ENCODE assay signal across 8 cellular contexts in the genomic region with DNA sequence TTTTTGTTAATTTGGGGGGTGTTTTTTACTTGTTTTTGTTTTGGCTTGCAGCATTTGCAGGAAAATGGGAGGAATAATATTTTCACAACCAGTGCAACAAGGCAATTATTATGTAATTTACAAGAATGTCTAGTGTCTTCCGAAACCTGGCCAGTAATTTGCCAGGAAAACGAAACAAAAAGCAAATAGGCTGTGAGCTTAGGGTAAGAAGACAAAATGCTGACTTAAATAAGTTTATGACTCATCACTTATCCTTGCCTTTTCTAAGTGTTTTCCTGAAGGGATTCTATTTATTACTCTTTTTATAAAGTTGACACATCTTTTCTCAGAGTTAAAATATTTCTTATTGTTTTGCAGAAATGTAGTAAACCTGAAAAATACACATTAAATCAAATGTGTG. TPM values are rescaled to one million over a fixed set of nuclear protein-coding genes. Genes with fewer than 3 reads are reported as not detected.
DNase-seq lines count a peak whose midpoint lies in the region; ATAC-seq and TF ChIP-seq lines count a peak whose summit lies in the region.
"Had no signal": no experiment of that assay in that cellular context is flagged by ENCODE, and none has a peak within 500 bp of the region (broad histone marks: within the 10 kb centered on the region; RNA-seq: fewer than 3 reads in every experiment).

No MANE protein-coding gene starts in this region.

- no peaks in the 10 kb centered on the region for H4K20me1 ChIP-seq in OCI-LY3 (ENCODE audit: insufficient read depth, low read length)

- no peak overlapping the region for H3K4me3 ChIP-seq in OCI-LY3 (ENCODE audit: low read length)
- H3K4me3 ChIP-seq in fibroblast of the aortic adventitia (ENCODE audit: low read depth, low read length) = peak overlapping the region; percentile 44
- H3K4me3 ChIP-seq in CD8-positive, alpha-beta memory T cell (ENCODE audit: low read length) = no peak overlapping the region

- no peaks in the 10 kb centered on the region for H3K4me1 Mint-ChIP-seq in CD8-positive, alpha-beta memory T cell

- no peaks in the 10 kb centered on the region for H3K9me3 ChIP-seq in OCI-LY3 (ENCODE audit: insufficient read depth, low read length)
- no peaks in the 10 kb centered on the region for H3K9me3 ChIP-seq in CD8-positive, alpha-beta memory T cell (ENCODE audit: low read length)

- no peak for TF ChIP-seq CTCF in OCI-LY3 (IDR thresholded peaks at IDR 0.05; ENCODE audit: low read depth, low read length)
- TF ChIP-seq CTCF in fibroblast of the aortic adventitia (IDR thresholded peaks at IDR 0.05; ENCODE audit: insufficient read depth, low read length) = no peak

- no peaks in the 10 kb centered on the region for H3K36me3 Mint-ChIP-seq in CD8-positive, alpha-beta memory T cell

- H3K27ac ChIP-seq in OCI-LY3 (ENCODE audit: low read length) = no peak overlapping the region
- H3K27ac ChIP-seq in CD8-positive, alpha-beta memory T cell (ENCODE audit: low read depth, low read length) = no peak overlapping the region

- ATAC-seq in GM21723 (IDR thresholded peaks at IDR 0.05; ENCODE audit: unreplicated experiment) = peak; percentile 75
- no peak for ATAC-seq in HG02588 (IDR thresholded peaks at IDR 0.05; ENCODE audit: unreplicated experiment)

- H3K4me1 ChIP-seq in OCI-LY3 (ENCODE audit: low read length) = 0 out of 2 replicates have a peak, but pooled peaks cover 2% of the 10 kb centered on the region
- H3K4me1 ChIP-seq in CD8-positive, alpha-beta memory T cell (ENCODE audit: insufficient read depth, low read length) = no peaks in the 10 kb centered on the region

- H3K9me3 Mint-ChIP-seq in CD8-positive, alpha-beta memory T cell = peaks cover 0 to 16% (median 8%) of the 10 kb centered on the region in 5 donors

- H3K9ac ChIP-seq in OCI-LY3 (ENCODE audit: low read length) = no peak overlapping the region

- DNase-seq in fibroblast of the aortic adventitia (ENCODE audit: low read depth) (peak; percentile 87), stromal cell of bone marrow (ENCODE audit: low read depth) (peak; percentile 67), hippocampal formation (lab: John Stamatoyannopoulos, UW) (no peak)
- DNase-seq in CD8-positive, alpha-beta memory T cell = no peak
- DNase-seq: glutamatergic neuron had no signal

- peak overlapping the region; percentile 14; the same call in 1 of the 2 replicates for H3K4me2 ChIP-seq in OCI-LY3 (ENCODE audit: low read length)

- POLR2A ChIA-PET in CD8-positive, alpha-beta memory T cell (lab: Charles Lee) = no interaction called here

- no peak overlapping the region for H2AFZ ChIP-seq in OCI-LY3 (ENCODE audit: low read depth, low read length)

- CTCF ChIA-PET in CD8-positive, alpha-beta memory T cell (lab: Charles Lee) = no interaction called here

- no peaks in the 10 kb centered on the region for H3K27me3 ChIP-seq in OCI-LY3 (ENCODE audit: low read depth, low read length)
- no peaks in the 10 kb centered on the region for H3K27me3 ChIP-seq in CD8-positive, alpha-beta memory T cell (ENCODE audit: insufficient read depth, low read length, poor library complexity, severe bottlenecking)

- no peaks in the 10 kb centered on the region for H3K36me3 ChIP-seq in OCI-LY3 (replicated peaks; ENCODE audit: low read depth, low read length)
- no peaks in the 10 kb centered on the region for H3K36me3 ChIP-seq in CD8-positive, alpha-beta memory T cell (ENCODE audit: insufficient read depth, low read length)

- no peaks in the 10 kb centered on the region for H3K79me2 ChIP-seq in OCI-LY3 (ENCODE audit: low read length)

- no peak overlapping the region for H3K27ac Mint-ChIP-seq in CD8-positive, alpha-beta memory T cell

- H3K27me3 Mint-ChIP-seq in CD8-positive, alpha-beta memory T cell = no peaks in the 10 kb centered on the region

- H3K4me3 Mint-ChIP-seq in CD8-positive, alpha-beta memory T cell = peak overlapping the region in 2 of 7 donors; percentile 11 to 57

RNA-seq across cellular contexts. Expression of a gene that starts 49.8 kb away (rescaled TPM):
- total RNA-seq in fibroblast of the aortic adventitia (ENCODE audit: low replicate concordance) = 8.0 and 68.1 TPM in 2 replicates
- not detected for total RNA-seq in CD8-positive, alpha-beta memory T cell
- polyA plus RNA-seq in CD8-positive, alpha-beta memory T cell = not detected

Comparison
In these comparisons a context has a peak if more than half of its experiments do, and no peak if none do; other contexts are left out.
1. DNase-seq: peak in fibroblast of the aortic adventitia (single experiment) and stromal cell of bone marrow (single experiment); none in CD8-positive, alpha-beta memory T cell (0 of 5) and hippocampal formation (0 of 2).